ENCODE assay signal across 25 cellular contexts in the genomic region with DNA sequence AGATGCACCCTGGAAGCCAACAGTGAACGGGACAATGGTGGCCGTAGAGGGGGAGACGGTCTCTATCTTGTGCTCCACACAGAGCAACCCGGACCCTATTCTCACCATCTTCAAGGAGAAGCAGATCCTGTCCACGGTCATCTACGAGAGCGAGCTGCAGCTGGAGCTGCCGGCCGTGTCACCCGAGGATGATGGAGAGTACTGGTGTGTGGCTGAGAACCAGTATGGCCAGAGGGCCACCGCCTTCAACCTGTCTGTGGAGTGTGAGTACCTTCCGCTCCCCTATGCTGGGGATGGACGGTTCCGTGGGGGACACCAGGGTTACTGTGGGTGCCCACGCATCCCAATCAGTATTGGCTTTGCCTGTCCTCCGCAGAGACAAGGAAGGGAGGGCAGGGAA. TPM values are rescaled to one million over a fixed set of nuclear protein-coding genes. Genes with fewer than 3 reads are reported as not detected.
"Had no signal": no experiment of that assay in that cellular context is flagged by ENCODE, and none has a peak within 500 bp of the region (broad histone marks: within the 10 kb centered on the region; RNA-seq: fewer than 3 reads in every experiment).

No MANE protein-coding gene starts in this region.

- H3K36me3 ChIP-seq: SJCRH30 had no signal

- H3K27ac ChIP-seq: SJCRH30 had no signal

- H3K27me3 Mint-ChIP-seq: IgD-negative memory B cell had no signal

- H3K4me3 Mint-ChIP-seq: IgD-negative memory B cell had no signal

- H3K9me3 ChIP-seq: SJCRH30 had no signal

- H3K9me3 Mint-ChIP-seq: IgD-negative memory B cell had no signal

- H3K27ac Mint-ChIP-seq: IgD-negative memory B cell had no signal

- FAIRE-seq: HepG2, RCC 7860 had no signal

- H3K27me3 ChIP-seq: SJCRH30 had no signal

- H3K4me3 ChIP-seq: SJCRH30 had no signal

- H3K4me1 ChIP-seq: SJCRH30 had no signal

- ATAC-seq: HepG2, SK-N-SH treated with all-trans-retinoic acid at 6 μM for 48 hours had no signal

- DNase-seq: KBM-7, MV-4-11, NCI-H1048, NCI-H1105, NCI-H1417, NCI-H1436 treated with DMSO at 0.1 percent for 48 hours, NCI-H1694, NCI-H187 treated with DMSO at 0.1 percent for 48 hours, NCI-H2029 treated with DMSO at 0.1 percent for 48 hours, NCI-H2107, NCI-H2227 treated with DMSO at 0.1 percent for 48 hours, NCI-H524, NCI-H526 treated with DMSO at 0.1 percent for 48 hours, NCI-H774, RPMI8226, SHP77, SJCRH30 had no signal

- H3K36me3 Mint-ChIP-seq: IgD-negative memory B cell had no signal

RNA-seq across cellular contexts. Expression of a gene that starts 10.5 kb away (rescaled TPM):
- total RNA-seq: HT1080, LHCN-M2, MCF 10A, NCI-H460 had no signal

RNA-seq across cellular contexts. Expression of a gene that starts 20.1 kb away (rescaled TPM):
- total RNA-seq: HT1080, LHCN-M2, MCF 10A, NCI-H460 had no signal
- polyA plus RNA-seq: IgD-negative memory B cell had no signal

RNA-seq across cellular contexts. Expression of a gene that starts 26.5 kb away (rescaled TPM):
- total RNA-seq: NCI-H460 had no signal

RNA-seq across cellular contexts. Expression of a gene that starts 45.3 kb away (rescaled TPM):
- total RNA-seq: HepG2, LHCN-M2, MCF 10A, NCI-H460, SJCRH30 had no signal
- polyA plus RNA-seq: HepG2 had no signal
